Comparison of ENCODE assay signal across 2 cellular contexts in genomic region chr11:61542024-61542461, GRCh38.
TF ChIP-seq lines count a peak whose summit lies in the region.

No MANE protein-coding gene starts in this region.

TF ChIP-seq in A549, 52 proteins besides CTCF, POLR2A, EP300 and RAD21 (continued from another document):
- TF ChIP-seq HMGXB4 (CRISPR knock-in tag; IDR thresholded peaks at IDR 0.05; ENCODE audit: borderline replicate concordance): no peak
- no peak for TF ChIP-seq RFX5 (IDR thresholded peaks at IDR 0.05)
TF ChIP-seq in A549: peak in this region for 0.

TF ChIP-seq in GM23338, 12 proteins besides CTCF, POLR2A, EP300 and RAD21 (continued from another document):
- no peak for TF ChIP-seq EZH2phosphoT487 (IDR thresholded peaks at IDR 0.05; ENCODE audit: unreplicated experiment)
TF ChIP-seq in GM23338: peak in this region for 0.
